8 cellular contexts compared by ENCODE assay signal in genomic region chr1:38860464-38860816, GRCh38. TPM values are rescaled to one million over a fixed set of nuclear protein-coding genes. Genes with fewer than 3 reads are reported as not detected.
DNase-seq lines count a peak whose midpoint lies in the region; ATAC-seq, FAIRE-seq and TF ChIP-seq lines count a peak whose summit lies in the region.

No MANE protein-coding gene starts in this region.

- H2AK5ac ChIP-seq in H1 (ENCODE audit: low read depth, low read length), result no peak overlapping the region

- H2BK15ac ChIP-seq in H1 (ENCODE audit: low read length), result no peak overlapping the region

- H3K4me1 ChIP-seq in Caco-2 (peaks cover 5% of the 10 kb centered on the region; the same call in 1 of the 2 replicates), H1 (replicated peaks in 1 of 4; ENCODE audit: control insufficient read depth in 3 of 4, insufficient read depth in 4 of 4, low read length in 3 of 4) (peaks cover 0 to 8% (median 2%) of the 10 kb centered on the region in 4 experiments; a peak in 3 of 7 replicates), neuron (ENCODE audit: insufficient read depth, low read length) (peaks cover 23% of the 10 kb centered on the region)

- no peak overlapping the region for H3K14ac ChIP-seq in H1 (ENCODE audit: insufficient read length)

- no peak overlapping the region for H4K8ac ChIP-seq in H1 (ENCODE audit: extremely low read depth, insufficient read depth, low read length)

- H3K4me2 ChIP-seq in H1 (ENCODE audit: insufficient read depth in 1 of 2, low read depth in 2 of 2, low read length in 2 of 2), result peak overlapping the region; percentile 86 to 90

- peak overlapping the region; percentile 54 for H3K4me3 ChIP-seq in Caco-2 (ENCODE audit: low read depth, low read length)
- peak overlapping the region; percentile 85 to 96 (median 92) for H3K4me3 ChIP-seq in H1 (ENCODE audit: extremely low read depth in 1 of 4, insufficient read depth in 2 of 4, low read depth in 3 of 4, low read length in 4 of 4)
- peak overlapping the region; percentile 90 for H3K4me3 ChIP-seq in neuron (ENCODE audit: low read length)

- FAIRE-seq in H1 (lab: Jason Lieb, UNC), result no peak

- H2BK5ac ChIP-seq in H1 (ENCODE audit: low read depth, low read length), result 0 out of 2 replicates have a peak overlapping the region, but pooled peaks have one; percentile 29

- DNase-seq in Caco-2 (no peak), NCI-H510A treated with DMSO at 0.1 percent for 48 hours (lab: John Stamatoyannopoulos, UW) (peak; percentile 100), H1 (ENCODE audit: low read depth in 1 of 2, low spot score in 2 of 2) (no peak), SW480 (ENCODE audit: low spot score) (no peak)
- no peak for DNase-seq in activated effector memory CD4-positive, alpha-beta T cell treated with anti-CD3 and anti-CD28 coated beads, Interleukin-2, amount 50 U/mL, for 16 hours

- no peak overlapping the region for H2BK12ac ChIP-seq in H1 (ENCODE audit: low read depth, low read length)

- H3K56ac ChIP-seq in H1 (replicated peaks; ENCODE audit: insufficient read length, low read depth, low read length), result no peak overlapping the region

- peaks cover 1% of the 10 kb centered on the region for H3K36me3 Mint-ChIP-seq in Caco-2 (ENCODE audit: insufficient read depth, unreplicated experiment)

- no peak overlapping the region for H2BK20ac ChIP-seq in H1 (ENCODE audit: low read length)

- CTCF ChIA-PET in Caco-2 (lab: Charles Lee), result no interaction called here
- CTCF ChIA-PET in H1 (lab: Charles Lee; ENCODE audit: partially characterized antibody), result interaction anchor here (0.6 kb wide), 1 partner anchor 858 kb away, joined by 4 read pairs; no protein-coding TSS in a partner anchor

- ATAC-seq in HG02884 (IDR thresholded peaks at IDR 0.05; ENCODE audit: unreplicated experiment) (no peak), GM18861 (IDR thresholded peaks at IDR 0.05; ENCODE audit: unreplicated experiment) (no peak)

- peak overlapping the region; percentile 98 for H3K4me3 Mint-ChIP-seq in Caco-2 (ENCODE audit: unreplicated experiment)

- peak overlapping the region in 2 of 4 experiments; percentile 75 to 85; a peak in 4 of 7 replicates for H3K9ac ChIP-seq in H1 (replicated peaks in 1 of 4; ENCODE audit: extremely low read depth in 1 of 4, low read depth in 3 of 4, low read length in 3 of 4)

- peaks cover 2% of the 10 kb centered on the region for H3K79me1 ChIP-seq in H1 (ENCODE audit: low read depth, low read length)

- no peak for TF ChIP-seq RAD21 in H1 (IDR thresholded peaks at IDR 0.05 in 1 of 2, conservative IDR thresholded peaks at IDR 0.05 in 1 of 2; ENCODE audit: low read depth in 2 of 2, low read length in 2 of 2)

- no peak overlapping the region for H2BK120ac ChIP-seq in H1 (replicated peaks; ENCODE audit: low read depth, low read length)

- peaks cover 12% of the 10 kb centered on the region for H3K23me2 ChIP-seq in H1 (ENCODE audit: low read depth, low read length)

- H2AFZ ChIP-seq in H1 (ENCODE audit: low read length) (peak overlapping the region; percentile 92), neuron (ENCODE audit: low read depth, low read length) (peak overlapping the region; percentile 78)

- peaks cover 3 to 42% of the 10 kb centered on the region in 2 experiments for H3K79me2 ChIP-seq in H1 (ENCODE audit: control insufficient read depth in 1 of 2, insufficient read depth in 2 of 2, low read length in 2 of 2)

- H3K36me3 ChIP-seq in Caco-2 (ENCODE audit: control insufficient read depth, insufficient read depth, low read length) (no peaks in the 10 kb centered on the region), H1 (ENCODE audit: control insufficient read depth in 2 of 4, insufficient read depth in 4 of 4, low read length in 3 of 4) (peaks cover 4 to 29% (median 9%) of the 10 kb centered on the region in 4 experiments; a peak in 6 of 8 replicates), neuron (ENCODE audit: insufficient read depth, low read length) (peaks cover 17% of the 10 kb centered on the region)

- no peak overlapping the region for H4K5ac ChIP-seq in H1 (ENCODE audit: insufficient read length, low read depth, low read length)

- POLR2A ChIA-PET in Caco-2 (lab: Charles Lee) (no interaction called here), H1 (lab: Charles Lee; ENCODE audit: partially characterized antibody) (interaction anchor here (0.7 to 1.6 kb wide), 3 partner anchors 13 to 166 kb away, joined by 3 to 6 read pairs (median 4); partner anchors contain the start of genes MYCBP and NDUFS5)

- 48% methylated on average over 6 of the region's 6 CpGs; no CpG with 5 or more reads in 1 of the 2 experiments for WGBS in H1 (ENCODE audit: extremely low coverage in 1 of 2, insufficient coverage in 1 of 2, insufficient read length in 1 of 2, insufficient replicate concordance in 2 of 2, low coverage in 1 of 2, low lambda C conversion rate in 2 of 2, missing lambda C conversion rate in 1 of 2), 2 experiments

- H4K91ac ChIP-seq in H1 (replicated peaks; ENCODE audit: insufficient read length, low read length), result no peak overlapping the region

- no peak for TF ChIP-seq POLR2A in H1 (IDR thresholded peaks at IDR 0.05; ENCODE audit: control extremely low read depth in 1 of 2, low read depth in 2 of 2, low read length in 2 of 2)

- TF ChIP-seq CTCF in Caco-2 (IDR thresholded peaks at IDR 0.05; ENCODE audit: insufficient read depth in 1 of 2, low read depth in 1 of 2, low read length in 1 of 2, severe bottlenecking in 1 of 2, unreplicated experiment in 1 of 2) (no peak), H1 (IDR thresholded peaks at IDR 0.05; ENCODE audit: control extremely low read depth in 1 of 3, insufficient read depth in 1 of 3, low read depth in 1 of 3, low read length in 3 of 3) (no peak)

- no peak overlapping the region for H3K27ac ChIP-seq in H1 (ENCODE audit: low read depth, low read length)

- H3K9me3 ChIP-seq in Caco-2 (no peaks in the 10 kb centered on the region), H1 (ENCODE audit: insufficient read depth in 2 of 2, low read depth in 1 of 2, low read length in 1 of 2) (no peaks in the 10 kb centered on the region), neuron (ENCODE audit: low read length) (no peaks in the 10 kb centered on the region)

- BruUV-seq in Caco-2 (replicated peaks; lab: Mats Ljungman, UMichigan), result TSS peak; percentile 53

- no peak overlapping the region for H3K4ac ChIP-seq in H1 (replicated peaks; ENCODE audit: insufficient read length, low read depth, low read length)

- H3K4me1 Mint-ChIP-seq in Caco-2 (ENCODE audit: low read depth, unreplicated experiment), result no peaks in the 10 kb centered on the region

- intact Hi-C loops in Caco-2 (cut with micrococcal nuclease; ENCODE audit: unreplicated experiment), result no loop called here

- H3K23ac ChIP-seq in H1 (ENCODE audit: insufficient read length), result no peak overlapping the region

- peaks cover 3% of the 10 kb centered on the region in 2 experiments for H4K20me1 ChIP-seq in H1 (replicated peaks in 1 of 2; ENCODE audit: control insufficient read depth in 1 of 2, insufficient read depth in 2 of 2, low read length in 2 of 2)

- peak overlapping the region; percentile 92 for H3K27ac Mint-ChIP-seq in Caco-2 (ENCODE audit: unreplicated experiment)

- no peaks in the 10 kb centered on the region for H3K9me3 Mint-ChIP-seq in Caco-2 (ENCODE audit: unreplicated experiment)

- H3K27me3 Mint-ChIP-seq in Caco-2 (ENCODE audit: insufficient read depth, unreplicated experiment), result no peaks in the 10 kb centered on the region

- TF ChIP-seq EP300 in H1 (IDR thresholded peaks at IDR 0.05; ENCODE audit: borderline replicate concordance in 1 of 2, low read depth in 2 of 2, low read length in 2 of 2), result no peak

- H3K27me3 ChIP-seq in Caco-2 (replicated peaks; ENCODE audit: control insufficient read depth, insufficient read depth, low read length) (no peaks in the 10 kb centered on the region), H1 (replicated peaks in 1 of 4; ENCODE audit: control insufficient read depth in 3 of 4, extremely low read depth in 1 of 4, insufficient read depth in 3 of 4, low read length in 3 of 4) (no peaks in the 10 kb centered on the region), neuron (ENCODE audit: insufficient read depth, low read length) (no peaks in the 10 kb centered on the region)

- no peak overlapping the region for H3K18ac ChIP-seq in H1 (ENCODE audit: extremely low read depth, low read length)

TF ChIP-seq in H1, 55 proteins besides CTCF, POLR2A, EP300 and RAD21 (continues in another document):
- no peak for TF ChIP-seq EZH2 (IDR thresholded peaks at IDR 0.05; ENCODE audit: low read depth, low read length, severe bottlenecking)

RNA-seq across cellular contexts. Expression of gene RRAGC, which starts 0.9 kb away (rescaled TPM):
- total RNA-seq in Caco-2 (2022), result 15.3 and 16.0 TPM in 2 replicates
- 16.5 and 18.1 TPM in 2 replicates for total RNA-seq in H1 (2021; fragmentation: NEBNext Ultra II Directional; extraction: Animal tissue kit (Norgen Biotek cat#: 25700))
- 6.2 and 12.0 TPM in 2 replicates for polyA plus RNA-seq in H1 (2011; rRNA removed)
- 6.3 TPM for polyA plus RNA-seq in H1 (2011; cell fraction: cytosol; rRNA removed)
- 1.7 TPM for polyA plus RNA-seq in H1 (2011; cell fraction: nucleus; rRNA removed)
- 10.0 to 14.8 TPM (median 10.9 TPM) in 4 replicates for polyA plus RNA-seq in H1 (2012, experiment 1 of 2)
- polyA plus RNA-seq in H1 (2012, experiment 2 of 2), result 3.5 TPM
- polyA plus RNA-seq in H1 (2013, experiment 1 of 2), result 11.7 TPM
- 13.3 TPM for polyA plus RNA-seq in H1 (2013, experiment 2 of 2)
- 5.2 and 6.1 TPM in 2 replicates for polyA minus RNA-seq in H1 (2011; rRNA and poly(A)+ RNA removed)
- 4.9 TPM for polyA minus RNA-seq in H1 (2011; cell fraction: cytosol; rRNA and poly(A)+ RNA removed)
- 3.2 TPM for polyA minus RNA-seq in H1 (2011; cell fraction: nucleus; rRNA and poly(A)+ RNA removed)

RNA-seq across cellular contexts. Expression of gene MYCBP, which starts 12.7 kb away (rescaled TPM):
- total RNA-seq in Caco-2 (2022), result 21.8 and 27.7 TPM in 2 replicates
- 36.8 and 38.2 TPM in 2 replicates for total RNA-seq in H1 (2021; fragmentation: NEBNext Ultra II Directional; extraction: Animal tissue kit (Norgen Biotek cat#: 25700))
- polyA plus RNA-seq in H1 (2011; rRNA removed), result 13.0 and 22.4 TPM in 2 replicates
- 16.4 TPM for polyA plus RNA-seq in H1 (2011; cell fraction: cytosol; rRNA removed)
- polyA plus RNA-seq in H1 (2011; cell fraction: nucleus; rRNA removed), result 5.4 TPM
- 14.2 to 19.4 TPM (median 16.0 TPM) in 4 replicates for polyA plus RNA-seq in H1 (2012, experiment 1 of 2)
- 7.4 TPM for polyA plus RNA-seq in H1 (2012, experiment 2 of 2)
- polyA plus RNA-seq in H1 (2013, experiment 1 of 2), result 40.9 TPM
- 40.7 TPM for polyA plus RNA-seq in H1 (2013, experiment 2 of 2)
- 13.4 and 15.4 TPM in 2 replicates for polyA minus RNA-seq in H1 (2011; rRNA and poly(A)+ RNA removed)
- 10.9 TPM for polyA minus RNA-seq in H1 (2011; cell fraction: cytosol; rRNA and poly(A)+ RNA removed)
- polyA minus RNA-seq in H1 (2011; cell fraction: nucleus; rRNA and poly(A)+ RNA removed), result 3.5 TPM

RNA-seq across cellular contexts. Expression of gene GJA9, which starts 20.9 kb away (rescaled TPM):
- total RNA-seq in Caco-2 (2022), result not detected in 2 replicates
- total RNA-seq in H1 (2021; fragmentation: NEBNext Ultra II Directional; extraction: Animal tissue kit (Norgen Biotek cat#: 25700)), result not detected in 2 replicates
- polyA plus RNA-seq in H1 (2011; rRNA removed), result not detected in 2 replicates
- polyA plus RNA-seq in H1 (2011; cell fraction: cytosol; rRNA removed), result not detected
- not detected for polyA plus RNA-seq in H1 (2011; cell fraction: nucleus; rRNA removed)
- polyA plus RNA-seq in H1 (2012, experiment 1 of 2), result 0.09 to 0.22 TPM in 2 of 4 replicates, not detected in the others
- polyA plus RNA-seq in H1 (2012, experiment 2 of 2), result not detected
- polyA plus RNA-seq in H1 (2013, experiment 1 of 2), result 0.02 TPM
- not detected for polyA plus RNA-seq in H1 (2013, experiment 2 of 2)
- polyA minus RNA-seq in H1 (2011; rRNA and poly(A)+ RNA removed), result not detected in 2 replicates
- polyA minus RNA-seq in H1 (2011; cell fraction: cytosol; rRNA and poly(A)+ RNA removed), result not detected
- polyA minus RNA-seq in H1 (2011; cell fraction: nucleus; rRNA and poly(A)+ RNA removed), result not detected
